Comparison of ENCODE assay signal across 19 cellular contexts in the genomic region with DNA sequence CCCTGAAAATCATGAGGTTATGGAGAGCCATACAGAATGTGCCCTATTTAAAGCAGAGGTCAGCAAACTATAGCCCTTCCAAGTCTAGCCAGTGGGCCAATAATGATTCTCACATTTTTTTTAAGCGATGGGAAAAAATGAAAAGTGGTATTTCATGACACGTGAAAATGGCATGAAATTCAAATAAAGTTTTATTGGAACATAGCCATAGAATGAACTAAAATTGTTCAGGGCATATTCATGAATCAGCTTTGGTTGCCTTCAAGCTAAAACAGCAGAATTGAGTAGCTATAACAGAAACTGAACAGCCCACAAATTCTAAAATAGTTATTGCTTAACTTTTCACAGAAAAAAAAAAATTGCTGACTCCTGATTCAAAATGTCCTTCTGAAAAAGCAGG.
"Had no signal": no experiment of that assay in that cellular context is flagged by ENCODE, and none has a peak within 500 bp of the region (broad histone marks: within the 10 kb centered on the region; RNA-seq: fewer than 3 reads in every experiment).

No MANE protein-coding gene starts in this region.

- H2AFZ ChIP-seq: neural progenitor cell had no signal

- H3K4me1 ChIP-seq: gastroesophageal sphincter, left ventricle myocardium inferior, lower lobe of right lung, neural progenitor cell, pancreas, tibial artery, upper lobe of left lung, uterus had no signal

- ATAC-seq: esophagus mucosa; gastroesophageal sphincter; lower lobe of right lung; natural killer cell treated with Interleukin-12 subunit alpha and Interleukin-12 subunit beta and Interleukin-15 and Interleukin-18, amount 100 ng/mL, for 72 hours; pancreas; right cardiac atrium; stimulated activated effector memory CD8-positive, alpha-beta T cell treated with anti-CD3 and anti-CD28 coated beads, Interleukin-12 subunit alpha, Interleukin-12 subunit beta, amount 100 ng/mL, for 72 hours had no signal

- H3K36me3 ChIP-seq: gastroesophageal sphincter, left ventricle myocardium inferior, lower lobe of right lung, neural progenitor cell, pancreas, tibial artery, upper lobe of left lung, uterus had no signal

- H3K27me3 ChIP-seq: gastroesophageal sphincter, pancreas, tibial artery, upper lobe of left lung, uterus had no signal

- H3K4me3 ChIP-seq: gastroesophageal sphincter, left ventricle myocardium inferior, lower lobe of right lung, neural progenitor cell, pancreas, smooth muscle cell, tibial artery, upper lobe of left lung, uterus had no signal

- H3K4me2 ChIP-seq: neural progenitor cell, smooth muscle cell had no signal

- H3K27ac ChIP-seq: gastroesophageal sphincter, left ventricle myocardium inferior, lower lobe of right lung, neural progenitor cell, pancreas, tibial artery, upper lobe of left lung, uterus had no signal

- H3K9me3 ChIP-seq: gastroesophageal sphincter, left ventricle myocardium inferior, lower lobe of right lung, pancreas, tibial artery, upper lobe of left lung, uterus had no signal

- H3K9ac ChIP-seq: neural progenitor cell had no signal

- DNase-seq: effector memory CD4-positive, alpha-beta T cell; glutamatergic neuron; left ventricle myocardium inferior; lower lobe of right lung; midbrain; nucleus accumbens; pancreas; right cardiac atrium; stimulated activated CD4-positive, alpha-beta T cell treated with anti-CD3 and anti-CD28 coated beads, Interleukin-2, amount 100 ng/mL, for 48 hours; stimulated activated CD8-positive, alpha-beta memory T cell treated with anti-CD3 and anti-CD28 coated beads, Interleukin-4, amount 100 ng/mL, for 48 hours; tibial artery; upper lobe of left lung; uterus had no signal
